Comparison of ENCODE assay signal across 17 cellular contexts in genomic region chr2:239459056-239459455, GRCh38. TPM values are rescaled to one million over a fixed set of nuclear protein-coding genes. Genes with fewer than 3 reads are reported as not detected.
DNase-seq lines count a peak whose midpoint lies in the region; ATAC-seq and TF ChIP-seq lines count a peak whose summit lies in the region.
"Had no signal": no experiment of that assay in that cellular context is flagged by ENCODE, and none has a peak within 500 bp of the region (broad histone marks: within the 10 kb centered on the region; RNA-seq: fewer than 3 reads in every experiment).

No MANE protein-coding gene starts in this region.

- peaks cover 14% of the 10 kb centered on the region for H3K27me3 Mint-ChIP-seq in activated T-cell treated with anti-CD3 and anti-CD28 coated beads, Interleukin-2, amount 50 U/mL, for 72 hours (ENCODE audit: low read depth)
- H3K27me3 Mint-ChIP-seq in activated T-helper 1 cell treated with anti-CD3 and anti-CD28 coated beads, Interleukin-12 subunit alpha, Interleukin-12 subunit beta, Interleukin-2, Interleukin-4 antibody, amounts not matched to agents 30 ng/mL and 10 ng/mL and 1 ng/mL, durations not matched to agents 14 hours and 24 hours and 36 hours (ENCODE audit: insufficient read depth): peaks cover 10% of the 10 kb centered on the region

- no peak for ATAC-seq in activated T-cell treated with anti-CD3 and anti-CD28 coated beads, Interleukin-2, amount 50 U/mL, for 72 hours (replicated peaks in 1 of 2)
- ATAC-seq: A549, HCT116, K562 had no signal

- H3K4me1 Mint-ChIP-seq in activated T-cell treated with anti-CD3 and anti-CD28 coated beads, Interleukin-2, amount 50 U/mL, for 72 hours (ENCODE audit: low read depth): no peaks in the 10 kb centered on the region
- H3K4me1 Mint-ChIP-seq in activated T-helper 1 cell treated with anti-CD3 and anti-CD28 coated beads, Interleukin-12 subunit alpha, Interleukin-12 subunit beta, Interleukin-2, Interleukin-4 antibody, amounts not matched to agents 30 ng/mL and 10 ng/mL and 1 ng/mL, durations not matched to agents 14 hours and 24 hours and 36 hours (ENCODE audit: low read depth): no peaks in the 10 kb centered on the region

- H3K27ac Mint-ChIP-seq in activated T-cell treated with anti-CD3 and anti-CD28 coated beads, Interleukin-2, amount 50 U/mL, for 72 hours: no peak overlapping the region
- no peak overlapping the region for H3K27ac Mint-ChIP-seq in activated T-helper 1 cell treated with anti-CD3 and anti-CD28 coated beads, Interleukin-12 subunit alpha, Interleukin-12 subunit beta, Interleukin-2, Interleukin-4 antibody, amounts not matched to agents 30 ng/mL and 10 ng/mL and 1 ng/mL, durations not matched to agents 14 hours and 24 hours and 36 hours

- peaks cover 3% of the 10 kb centered on the region for H3K9me3 ChIP-seq in vagina

- no peaks in the 10 kb centered on the region for H3K27me3 ChIP-seq in vagina

- peaks cover 2 to 4% of the 10 kb centered on the region in 2 donors for H3K36me3 Mint-ChIP-seq in activated T-cell treated with anti-CD3 and anti-CD28 coated beads, Interleukin-2, amount 50 U/mL, for 72 hours (ENCODE audit: insufficient read depth in 2 of 2)
- H3K36me3 Mint-ChIP-seq in activated T-helper 1 cell treated with anti-CD3 and anti-CD28 coated beads, Interleukin-12 subunit alpha, Interleukin-12 subunit beta, Interleukin-2, Interleukin-4 antibody, amounts not matched to agents 30 ng/mL and 10 ng/mL and 1 ng/mL, durations not matched to agents 14 hours and 24 hours and 36 hours (ENCODE audit: low read depth): no peaks in the 10 kb centered on the region

- TF ChIP-seq CTCF in vagina (IDR thresholded peaks at IDR 0.05): no peak

- H3K4me3 ChIP-seq in vagina: no peak overlapping the region
- H3K4me3 ChIP-seq: A549, K562 had no signal

- peak; percentile 8 for DNase-seq in activated T-cell treated with anti-CD3 and anti-CD28 coated beads, Interleukin-2, amount 50 U/mL, for 1 hour
- no peak for DNase-seq in activated T-cell treated with anti-CD3 and anti-CD28 coated beads, Interleukin-2, amount 50 U/mL, for 72 hours
- DNase-seq in ecto neural progenitor cell (ENCODE audit: low spot score) (peak; percentile 36), posterior vena cava (ENCODE audit: low spot score) (peak; percentile 52), vagina (ENCODE audit: extremely low spot score in 2 of 2) (peak; percentile 76 to 93)
- DNase-seq in activated T-helper 1 cell treated with anti-CD3 and anti-CD28 coated beads, Interleukin-12 subunit alpha, Interleukin-12 subunit beta, Interleukin-2, Interleukin-4 antibody, amounts not matched to agents 30 ng/mL and 10 ng/mL and 1 ng/mL, durations not matched to agents 14 hours and 24 hours and 36 hours (ENCODE audit: low spot score): no peak
- DNase-seq in activated CD4-positive, CD25-positive, alpha-beta regulatory T cell treated with anti-CD3 and anti-CD28 coated beads, Interleukin-2, amount 50 U/mL, for 72 hours: no peak
- DNase-seq: NCI-H1930; NCI-H2171; NCI-H446; NCI-H69; NK-92 treated with Interleukin-12 subunit alpha and Interleukin-12 subunit beta, amount 100 ng/mL, for 24 hours; OCI-M1; RPMI8226 had no signal

- intact Hi-C loops in posterior vena cava (cut with DNase I) (no loop called here), vagina (cut with DNase I) (no loop called here)
- intact Hi-C loops in activated T-helper 1 cell treated with anti-CD3 and anti-CD28 coated beads, Interleukin-12 subunit alpha, Interleukin-12 subunit beta, Interleukin-2, Interleukin-4 antibody, amounts not matched to agents 30 ng/mL and 10 ng/mL and 1 ng/mL, durations not matched to agents 14 hours and 24 hours and 36 hours (cut with micrococcal nuclease): no loop called here

- H3K9me3 Mint-ChIP-seq in activated T-cell treated with anti-CD3 and anti-CD28 coated beads, Interleukin-2, amount 50 U/mL, for 72 hours: peaks cover 2% of the 10 kb centered on the region in 2 donors
- H3K9me3 Mint-ChIP-seq in activated T-helper 1 cell treated with anti-CD3 and anti-CD28 coated beads, Interleukin-12 subunit alpha, Interleukin-12 subunit beta, Interleukin-2, Interleukin-4 antibody, amounts not matched to agents 30 ng/mL and 10 ng/mL and 1 ng/mL, durations not matched to agents 14 hours and 24 hours and 36 hours: no peaks in the 10 kb centered on the region

- H3K27ac ChIP-seq in vagina: no peak overlapping the region
- H3K27ac ChIP-seq: A549 had no signal

- H3K4me3 Mint-ChIP-seq in activated T-cell treated with anti-CD3 and anti-CD28 coated beads, Interleukin-2, amount 50 U/mL, for 72 hours: no peak overlapping the region
- H3K4me3 Mint-ChIP-seq in activated T-helper 1 cell treated with anti-CD3 and anti-CD28 coated beads, Interleukin-12 subunit alpha, Interleukin-12 subunit beta, Interleukin-2, Interleukin-4 antibody, amounts not matched to agents 30 ng/mL and 10 ng/mL and 1 ng/mL, durations not matched to agents 14 hours and 24 hours and 36 hours: no peak overlapping the region

- H3K4me1 ChIP-seq in vagina: peaks cover 7% of the 10 kb centered on the region
- H3K4me1 ChIP-seq: A549 had no signal

- no peak for TF ChIP-seq POLR2A in vagina (IDR thresholded peaks at IDR 0.05)

- H3K36me3 ChIP-seq in vagina: no peaks in the 10 kb centered on the region

RNA-seq across cellular contexts. Expression of gene HDAC4, which starts 58.2 kb away (rescaled TPM):
- 10 to 100 TPM; 49.8 to 71.7 TPM for total RNA-seq in activated T-cell treated with anti-CD3 and anti-CD28 coated beads, Interleukin-2, amount 50 U/mL, for 72 hours
- total RNA-seq in posterior vena cava: 10 to 100 TPM; 47.6 to 66.9 TPM
- total RNA-seq in vagina: 76.6 TPM
- total RNA-seq in activated T-helper 1 cell treated with anti-CD3 and anti-CD28 coated beads, Interleukin-12 subunit alpha, Interleukin-12 subunit beta, Interleukin-2, Interleukin-4 antibody, amounts not matched to agents 30 ng/mL and 10 ng/mL and 1 ng/mL, durations not matched to agents 14 hours and 24 hours and 36 hours: 41.3 and 42.1 TPM in 2 replicates

Comparison
In these comparisons a context has a peak if more than half of its experiments do, and no peak if none do; other contexts are left out.
1. DNase-seq: peak in activated T-cell treated with anti-CD3 and anti-CD28 coated beads, Interleukin-2, amount 50 U/mL, for 1 hour (single experiment), ecto neural progenitor cell (single experiment), posterior vena cava (single experiment) and vagina (2 of 2); none in activated T-cell treated with anti-CD3 and anti-CD28 coated beads, Interleukin-2, amount 50 U/mL, for 72 hours (0 of 2), activated T-helper 1 cell treated with anti-CD3 and anti-CD28 coated beads, Interleukin-12 subunit alpha, Interleukin-12 subunit beta, Interleukin-2, Interleukin-4 antibody, amounts not matched to agents 30 ng/mL and 10 ng/mL and 1 ng/mL, durations not matched to agents 14 hours and 24 hours and 36 hours (single experiment) and activated CD4-positive, CD25-positive, alpha-beta regulatory T cell treated with anti-CD3 and anti-CD28 coated beads, Interleukin-2, amount 50 U/mL, for 72 hours (single experiment).